Comparison of ENCODE assay signal across 22 cellular contexts in the genomic region with DNA sequence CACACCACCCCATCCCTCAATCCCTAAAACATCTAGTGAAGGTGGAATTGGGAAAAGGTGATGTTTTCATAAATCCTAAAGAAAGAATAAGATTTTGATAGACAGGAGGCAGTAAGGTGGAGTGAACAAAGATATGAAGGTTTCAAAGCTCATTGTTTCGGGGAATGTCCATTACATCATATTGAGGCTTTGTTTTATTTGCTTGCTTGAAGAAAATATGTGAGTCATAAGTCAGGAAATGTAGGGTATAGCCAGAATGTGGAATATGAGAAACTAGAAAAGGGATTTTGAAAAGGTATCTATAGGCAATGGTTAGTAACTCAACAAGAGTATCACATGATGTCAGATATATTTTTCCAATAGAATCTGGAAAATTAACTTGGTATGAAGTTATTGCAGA.
DNase-seq lines count a peak whose midpoint lies in the region; ATAC-seq and TF ChIP-seq lines count a peak whose summit lies in the region.
"Had no signal": no experiment of that assay in that cellular context is flagged by ENCODE, and none has a peak within 500 bp of the region (broad histone marks: within the 10 kb centered on the region; RNA-seq: fewer than 3 reads in every experiment).

No MANE protein-coding gene starts in this region.

- H3K36me3 ChIP-seq in PC-3 (ENCODE audit: low read depth, low read length) (no peaks in the 10 kb centered on the region), Peyer's patch (no peaks in the 10 kb centered on the region)
- H3K36me3 ChIP-seq: cardiac muscle cell had no signal

- H3K27me3 Mint-ChIP-seq in activated CD4-positive, alpha-beta memory T cell treated with anti-CD3 and anti-CD28 coated beads for 36 hours: no peaks in the 10 kb centered on the region
- H3K27me3 Mint-ChIP-seq: activated CD4-positive, alpha-beta T cell treated with anti-CD3 and anti-CD28 coated beads, Interleukin-2, amount 10 ng/mL, durations not matched to agents 24 days and 14 days; activated naive CD8-positive, alpha-beta T cell treated with anti-CD3 and anti-CD28 coated beads, Interleukin-2, amount 10 ng/mL, durations not matched to agents 7 days and 5 days; activated T-helper 17 cell treated with anti-CD3 and anti-CD28 coated beads, Interleukin-2, amount 50 U/mL, for 72 hours; T-cell had no signal

- no peaks in the 10 kb centered on the region for H3K9me3 ChIP-seq in PC-3 (ENCODE audit: low read length)
- H3K9me3 ChIP-seq in Peyer's patch: no peaks in the 10 kb centered on the region

- H3K9me2 ChIP-seq in PC-3 (replicated peaks; ENCODE audit: low read length): no peaks in the 10 kb centered on the region

- H3K79me2 ChIP-seq in PC-3 (ENCODE audit: low read length): no peaks in the 10 kb centered on the region

- peaks cover 13% of the 10 kb centered on the region for H3K4me1 ChIP-seq in PC-3 (ENCODE audit: insufficient read depth, low read length)
- H3K4me1 ChIP-seq in Peyer's patch: no peaks in the 10 kb centered on the region

- intact Hi-C loops in PC-3 (cut with micrococcal nuclease): loop anchor here (10.0 kb wide), 1 partner anchor 622 kb away; no protein-coding TSS in a partner anchor
- intact Hi-C loops in activated CD4-positive, alpha-beta memory T cell treated with anti-CD3 and anti-CD28 coated beads for 36 hours (cut with micrococcal nuclease): no loop called here

- no peaks in the 10 kb centered on the region for H3K4me1 Mint-ChIP-seq in activated CD4-positive, alpha-beta memory T cell treated with anti-CD3 and anti-CD28 coated beads for 36 hours (ENCODE audit: low read depth)
- H3K4me1 Mint-ChIP-seq: activated CD4-positive, alpha-beta T cell treated with anti-CD3 and anti-CD28 coated beads, Interleukin-2, amount 10 ng/mL, durations not matched to agents 24 days and 14 days; activated naive CD8-positive, alpha-beta T cell treated with anti-CD3 and anti-CD28 coated beads, Interleukin-2, amount 10 ng/mL, durations not matched to agents 7 days and 5 days; activated T-helper 17 cell treated with anti-CD3 and anti-CD28 coated beads, Interleukin-2, amount 50 U/mL, for 72 hours; T-cell had no signal

- H3K4me2 ChIP-seq in PC-3 (ENCODE audit: low read length): peak overlapping the region; percentile 17

- CTCF ChIA-PET in PC-3 (lab: Charles Lee): interaction anchor here (0.7 kb wide), 1 partner anchor 167 kb away, joined by 3 read pairs; no protein-coding TSS in a partner anchor
- CTCF ChIA-PET in activated CD4-positive, alpha-beta memory T cell treated with anti-CD3 and anti-CD28 coated beads for 36 hours (lab: Charles Lee): no interaction called here

- H3K36me3 Mint-ChIP-seq in activated CD4-positive, alpha-beta memory T cell treated with anti-CD3 and anti-CD28 coated beads for 36 hours: no peaks in the 10 kb centered on the region
- H3K36me3 Mint-ChIP-seq: activated naive CD8-positive, alpha-beta T cell treated with anti-CD3 and anti-CD28 coated beads, Interleukin-2, amount 10 ng/mL, durations not matched to agents 7 days and 5 days; T-cell had no signal

- no peaks in the 10 kb centered on the region for H4K20me1 ChIP-seq in PC-3 (ENCODE audit: low read length)

- DNase-seq in H4 (ENCODE audit: low spot score) (peak; percentile 15), PC-3 (peak; percentile 69), epithelial cell of prostate (ENCODE audit: low read depth, low spot score) (peak; percentile 31), skeletal muscle cell (ENCODE audit: low read depth) (peak; percentile 6), Peyer's patch (no peak)
- DNase-seq in activated naive CD4-positive, alpha-beta T cell (lab: John Stamatoyannopoulos, UW): no peak
- DNase-seq in activated CD4-positive, alpha-beta memory T cell treated with anti-CD3 and anti-CD28 coated beads for 36 hours: no peak
- DNase-seq: activated CD4-positive, alpha-beta T cell treated with anti-CD3 and anti-CD28 coated beads, Interleukin-2, amount 10 ng/mL, durations not matched to agents 24 days and 14 days; activated naive CD8-positive, alpha-beta T cell treated with anti-CD3 and anti-CD28 coated beads, Interleukin-2, amount 10 ng/mL, durations not matched to agents 7 days and 5 days; AML-193; MM.1S; NCI-H1436; NCI-H748 treated with DMSO at 0.1 percent for 48 hours; SHP77 treated with DMSO at 0.1 percent for 48 hours; stimulated activated CD4-positive, alpha-beta T cell treated with anti-CD3 and anti-CD28 coated beads, Interleukin-2, amount 100 ng/mL, for 24 hours; stimulated activated naive CD4-positive, alpha-beta T cell treated with Interleukin-2 at 50 U/mL for 16 hours; T-cell had no signal

- no peak overlapping the region for H3K4me3 ChIP-seq in PC-3 (ENCODE audit: low read length)
- no peak overlapping the region for H3K4me3 ChIP-seq in skeletal muscle cell (ENCODE audit: low read depth, low read length)
- no peak overlapping the region for H3K4me3 ChIP-seq in Peyer's patch
- H3K4me3 ChIP-seq: cardiac muscle cell, skin epidermis had no signal

- TF ChIP-seq POLR2A in Peyer's patch (IDR thresholded peaks at IDR 0.05): no peak

- POLR2A ChIA-PET in PC-3 (lab: Charles Lee; ENCODE audit: unreplicated experiment): interaction anchor here (0.6 kb wide), 1 partner anchor 613 kb away, joined by 12 read pairs; no protein-coding TSS in a partner anchor
- POLR2A ChIA-PET in activated CD4-positive, alpha-beta memory T cell treated with anti-CD3 and anti-CD28 coated beads for 36 hours (lab: Charles Lee): no interaction called here

- BruUV-seq in PC-3 (replicated peaks; lab: Mats Ljungman, UMichigan): no TSS peak

- peak; percentile 93 for ATAC-seq in PC-3
- ATAC-seq: activated T-helper 17 cell treated with anti-CD3 and anti-CD28 coated beads, Interleukin-2, amount 50 U/mL, for 72 hours; HCT116; left lobe of liver; T-cell had no signal

- H3K9ac ChIP-seq in PC-3 (ENCODE audit: low read length): no peak overlapping the region

- no peaks in the 10 kb centered on the region for H3F3A ChIP-seq in PC-3 (ENCODE audit: low read length, unreplicated experiment)

- TF ChIP-seq CTCF in PC-3 (conservative IDR thresholded peaks at IDR 0.05; ENCODE audit: low read depth, low read length) (no peak), Peyer's patch (IDR thresholded peaks at IDR 0.05) (no peak)

- no peak overlapping the region for H2AFZ ChIP-seq in PC-3 (ENCODE audit: low read length)

- no peak overlapping the region for H3K4me3 Mint-ChIP-seq in activated CD4-positive, alpha-beta memory T cell treated with anti-CD3 and anti-CD28 coated beads for 36 hours
- H3K4me3 Mint-ChIP-seq: activated CD4-positive, alpha-beta T cell treated with anti-CD3 and anti-CD28 coated beads, Interleukin-2, amount 10 ng/mL, durations not matched to agents 24 days and 14 days; activated naive CD8-positive, alpha-beta T cell treated with anti-CD3 and anti-CD28 coated beads, Interleukin-2, amount 10 ng/mL, durations not matched to agents 7 days and 5 days; activated T-helper 17 cell treated with anti-CD3 and anti-CD28 coated beads, Interleukin-2, amount 50 U/mL, for 72 hours; T-cell had no signal

- no peak overlapping the region for H3K27ac Mint-ChIP-seq in activated CD4-positive, alpha-beta memory T cell treated with anti-CD3 and anti-CD28 coated beads for 36 hours
- H3K27ac Mint-ChIP-seq: activated CD4-positive, alpha-beta T cell treated with anti-CD3 and anti-CD28 coated beads, Interleukin-2, amount 10 ng/mL, durations not matched to agents 24 days and 14 days; activated naive CD8-positive, alpha-beta T cell treated with anti-CD3 and anti-CD28 coated beads, Interleukin-2, amount 10 ng/mL, durations not matched to agents 7 days and 5 days; activated T-helper 17 cell treated with anti-CD3 and anti-CD28 coated beads, Interleukin-2, amount 50 U/mL, for 72 hours; T-cell had no signal

- H3K27me3 ChIP-seq in PC-3 (ENCODE audit: low read length) (no peaks in the 10 kb centered on the region), Peyer's patch (no peaks in the 10 kb centered on the region)
- H3K27me3 ChIP-seq: cardiac muscle cell had no signal

- no peaks in the 10 kb centered on the region for H3K9me3 Mint-ChIP-seq in activated CD4-positive, alpha-beta memory T cell treated with anti-CD3 and anti-CD28 coated beads for 36 hours
- H3K9me3 Mint-ChIP-seq: activated CD4-positive, alpha-beta T cell treated with anti-CD3 and anti-CD28 coated beads, Interleukin-2, amount 10 ng/mL, durations not matched to agents 24 days and 14 days; activated naive CD8-positive, alpha-beta T cell treated with anti-CD3 and anti-CD28 coated beads, Interleukin-2, amount 10 ng/mL, durations not matched to agents 7 days and 5 days; activated T-helper 17 cell treated with anti-CD3 and anti-CD28 coated beads, Interleukin-2, amount 50 U/mL, for 72 hours; T-cell had no signal

- H3K27ac ChIP-seq in PC-3 (ENCODE audit: low read length) (no peak overlapping the region), epithelial cell of prostate (peak overlapping the region; percentile 19), Peyer's patch (no peak overlapping the region)
- H3K27ac ChIP-seq: cardiac muscle cell, skin epidermis had no signal

Comparison
In these comparisons a context has a peak if more than half of its experiments do, and no peak if none do; other contexts are left out.
1. DNase-seq: peak in H4 (single experiment), PC-3 (single experiment), epithelial cell of prostate (single experiment) and skeletal muscle cell (single experiment); none in activated naive CD4-positive, alpha-beta T cell (0 of 4), Peyer's patch (0 of 3) and activated CD4-positive, alpha-beta memory T cell treated with anti-CD3 and anti-CD28 coated beads for 36 hours (single experiment).